ENCODE assay signal across 1 cellular context in the genomic region with DNA sequence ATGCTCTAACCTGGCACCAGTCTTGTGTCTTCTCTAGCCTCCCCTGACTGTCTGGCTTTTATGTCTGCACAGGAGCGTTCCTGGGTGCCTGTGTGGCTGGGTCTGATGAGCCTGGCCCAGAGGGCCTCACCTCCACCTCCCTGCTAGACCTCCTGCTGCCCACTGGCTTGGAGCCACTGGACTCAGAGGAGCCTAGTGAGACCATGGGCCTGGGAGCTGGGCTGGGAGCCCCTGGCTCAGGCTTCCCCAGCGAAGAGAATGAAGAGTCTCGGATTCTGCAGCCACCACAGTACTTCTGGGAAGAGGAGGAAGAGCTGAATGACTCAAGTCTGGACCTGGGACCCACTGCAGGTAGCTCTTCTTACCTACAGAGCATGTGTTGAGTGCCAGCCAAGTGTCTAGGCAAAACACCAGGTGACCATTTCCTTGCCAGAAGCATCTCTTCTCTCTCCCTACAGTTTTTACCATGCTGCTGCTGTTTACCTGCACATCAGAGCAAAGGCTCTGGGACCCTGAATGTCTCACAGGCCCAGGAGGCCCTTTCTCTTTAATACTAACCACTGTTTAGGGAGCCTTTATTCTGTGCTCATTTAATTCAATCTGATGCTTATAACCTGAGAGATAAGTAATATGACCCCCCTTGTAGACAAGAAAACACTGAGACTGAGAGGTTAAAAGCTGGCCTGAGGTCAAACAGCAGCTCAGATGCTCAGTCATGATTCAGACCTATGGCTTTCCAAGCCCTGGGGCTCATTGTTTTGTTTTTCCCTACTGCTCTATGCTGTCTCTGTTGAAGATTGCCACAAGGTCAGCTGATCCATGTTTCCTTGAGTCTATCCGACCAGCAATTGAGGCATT.
TF ChIP-seq lines count a peak whose summit lies in the region.

No MANE protein-coding gene starts in this region.

TF ChIP-seq in IMR-90, 13 proteins besides CTCF, POLR2A, EP300 and RAD21:
- TF ChIP-seq CEBPB (IDR thresholded peaks at IDR 0.05; ENCODE audit: low read depth, low read length): no peak
- TF ChIP-seq BHLHE40 (IDR thresholded peaks at IDR 0.05; ENCODE audit: low read depth, low read length): no peak
- no peak for TF ChIP-seq RCOR1 (IDR thresholded peaks at IDR 0.05; ENCODE audit: insufficient replicate concordance, low read length)
- TF ChIP-seq RFX5 (IDR thresholded peaks at IDR 0.05; ENCODE audit: low read depth, low read length): no peak
- no peak for TF ChIP-seq ELK1 (IDR thresholded peaks at IDR 0.05; ENCODE audit: borderline replicate concordance, low read depth, low read length)
- TF ChIP-seq MAFK (IDR thresholded peaks at IDR 0.05; ENCODE audit: low read depth, low read length): no peak
- TF ChIP-seq MAZ (IDR thresholded peaks at IDR 0.05; ENCODE audit: borderline replicate concordance, low read depth, low read length): no peak
- no peak for TF ChIP-seq CHD1 (IDR thresholded peaks at IDR 0.05; ENCODE audit: low read depth, low read length)
- TF ChIP-seq SMC3 (IDR thresholded peaks at IDR 0.05; ENCODE audit: low read depth, low read length): no peak
- TF ChIP-seq FOS (IDR thresholded peaks at IDR 0.05; ENCODE audit: low read depth, low read length): no peak
